36 cellular contexts compared by ENCODE assay signal in genomic region chr3:150194957-150195356, GRCh38.
"Had no signal": no experiment of that assay in that cellular context is flagged by ENCODE, and none has a peak within 500 bp of the region (broad histone marks: within the 10 kb centered on the region; RNA-seq: fewer than 3 reads in every experiment).

No MANE protein-coding gene starts in this region.

- FAIRE-seq: astrocyte, colon had no signal

- H3K27ac Mint-ChIP-seq: activated CD4-positive, alpha-beta memory T cell treated with anti-CD3 and anti-CD28 coated beads for 36 hours; activated CD4-positive, alpha-beta T cell treated with anti-CD3 and anti-CD28 coated beads for 36 hours; activated CD8-positive, alpha-beta T cell treated with anti-CD3 and anti-CD28 coated beads for 36 hours; activated naive CD4-positive, alpha-beta T cell treated with anti-CD3 and anti-CD28 coated beads for 36 hours; activated naive CD8-positive, alpha-beta T cell treated with anti-CD3 and anti-CD28 coated beads for 36 hours; activated T-cell treated with anti-CD3 and anti-CD28 coated beads, Interleukin-2, amount 50 U/mL, for 72 hours; activated T-helper 1 cell treated with anti-CD3 and anti-CD28 coated beads, Interleukin-12 subunit alpha, Interleukin-12 subunit beta, Interleukin-2, Interleukin-4 antibody, amounts not matched to agents 30 ng/mL and 10 ng/mL and 1 ng/mL, durations not matched to agents 14 hours and 24 hours and 36 hours; activated T-helper 17 cell treated with anti-CD3 and anti-CD28 coated beads, Interleukin-2, amount 50 U/mL, for 72 hours; T-helper 1 cell treated with Interleukin-12 subunit alpha and Interleukin-12 subunit beta and Interleukin-4 antibody, amounts not matched to agents 30 μg/mL and 1 μg/mL, for 36 hours; T-helper 2 cell treated with Interferon-gamma antibody and Interleukin-4, amounts not matched to agents 5 μg/mL and 100 μg/mL, for 36 hours had no signal

- H3K4me3 Mint-ChIP-seq: activated CD4-positive, alpha-beta memory T cell treated with anti-CD3 and anti-CD28 coated beads for 36 hours; activated CD4-positive, alpha-beta T cell treated with anti-CD3 and anti-CD28 coated beads for 36 hours; activated CD8-positive, alpha-beta T cell treated with anti-CD3 and anti-CD28 coated beads for 36 hours; activated naive CD4-positive, alpha-beta T cell treated with anti-CD3 and anti-CD28 coated beads for 36 hours; activated naive CD8-positive, alpha-beta T cell treated with anti-CD3 and anti-CD28 coated beads for 36 hours; activated T-cell treated with anti-CD3 and anti-CD28 coated beads, Interleukin-2, amount 50 U/mL, for 4 hours; activated T-cell treated with anti-CD3 and anti-CD28 coated beads, Interleukin-2, amount 50 U/mL, for 72 hours; activated T-helper 1 cell treated with anti-CD3 and anti-CD28 coated beads, Interleukin-12 subunit alpha, Interleukin-12 subunit beta, Interleukin-2, Interleukin-4 antibody, amounts not matched to agents 30 ng/mL and 10 ng/mL and 1 ng/mL, durations not matched to agents 14 hours and 24 hours and 36 hours; activated T-helper 17 cell treated with anti-CD3 and anti-CD28 coated beads, Interleukin-2, amount 50 U/mL, for 72 hours; T-helper 1 cell treated with Interleukin-12 subunit alpha and Interleukin-12 subunit beta and Interleukin-4 antibody, amounts not matched to agents 30 μg/mL and 1 μg/mL, for 36 hours; T-helper 2 cell treated with Interferon-gamma antibody and Interleukin-4, amounts not matched to agents 5 μg/mL and 100 μg/mL, for 36 hours had no signal

- H3K4me3 ChIP-seq: adrenal gland, body of pancreas, breast epithelium had no signal

- H3K4me1 ChIP-seq: adrenal gland, body of pancreas, breast epithelium had no signal

- H3K9me3 Mint-ChIP-seq: activated CD4-positive, alpha-beta memory T cell treated with anti-CD3 and anti-CD28 coated beads for 36 hours; activated CD8-positive, alpha-beta T cell treated with anti-CD3 and anti-CD28 coated beads for 36 hours; activated naive CD4-positive, alpha-beta T cell treated with anti-CD3 and anti-CD28 coated beads for 36 hours; activated T-helper 1 cell treated with anti-CD3 and anti-CD28 coated beads, Interleukin-12 subunit alpha, Interleukin-12 subunit beta, Interleukin-2, Interleukin-4 antibody, amounts not matched to agents 30 ng/mL and 10 ng/mL and 1 ng/mL, durations not matched to agents 14 hours and 24 hours and 36 hours; activated T-helper 17 cell treated with anti-CD3 and anti-CD28 coated beads, Interleukin-2, amount 50 U/mL, for 72 hours; T-helper 1 cell treated with Interleukin-12 subunit alpha and Interleukin-12 subunit beta and Interleukin-4 antibody, amounts not matched to agents 30 μg/mL and 1 μg/mL, for 36 hours; T-helper 2 cell treated with Interferon-gamma antibody and Interleukin-4, amounts not matched to agents 5 μg/mL and 100 μg/mL, for 36 hours had no signal

- H3K27ac ChIP-seq: adrenal gland, body of pancreas, brain microvascular endothelial cell, breast epithelium had no signal

- H3K36me3 Mint-ChIP-seq: activated CD4-positive, alpha-beta memory T cell treated with anti-CD3 and anti-CD28 coated beads for 36 hours; activated naive CD4-positive, alpha-beta T cell treated with anti-CD3 and anti-CD28 coated beads, Interleukin-2, amount 50 U/mL, for 72 hours; activated naive CD8-positive, alpha-beta T cell treated with anti-CD3 and anti-CD28 coated beads for 36 hours had no signal

- H3K4me1 Mint-ChIP-seq: activated CD4-positive, alpha-beta T cell treated with anti-CD3 and anti-CD28 coated beads for 36 hours; activated naive CD8-positive, alpha-beta T cell treated with anti-CD3 and anti-CD28 coated beads for 36 hours; activated T-helper 17 cell treated with anti-CD3 and anti-CD28 coated beads, Interleukin-2, amount 50 U/mL, for 72 hours had no signal

- H3K36me3 ChIP-seq: adrenal gland, brain microvascular endothelial cell, breast epithelium had no signal

- H3K9me3 ChIP-seq: breast epithelium had no signal

- ATAC-seq: activated CD4-positive, alpha-beta T cell treated with anti-CD3 and anti-CD28 coated beads for 36 hours; activated CD4-positive, CD25-positive, alpha-beta regulatory T cell treated with anti-CD3 and anti-CD28 coated beads, Interleukin-2, amount 50 U/mL, for 24 hours; activated CD8-positive, alpha-beta T cell treated with anti-CD3 and anti-CD28 coated beads for 36 hours; activated naive CD4-positive, alpha-beta T cell treated with anti-CD3 and anti-CD28 coated beads, Interleukin-2, amount 50 U/mL, for 72 hours; activated T-cell treated with anti-CD3 and anti-CD28 coated beads, Interleukin-2, amount 50 U/mL, for 4 hours; activated T-cell treated with anti-CD3 and anti-CD28 coated beads, Interleukin-2, amount 50 U/mL, for 72 hours; activated T-helper 17 cell treated with anti-CD3 and anti-CD28 coated beads, Interleukin-2, amount 50 U/mL, for 72 hours; body of pancreas had no signal

- DNase-seq: activated CD4-positive, alpha-beta memory T cell treated with anti-CD3 and anti-CD28 coated beads for 36 hours; activated CD4-positive, alpha-beta T cell treated with anti-CD3 and anti-CD28 coated beads for 1 hour; activated CD4-positive, alpha-beta T cell treated with anti-CD3 and anti-CD28 coated beads for 36 hours; activated CD4-positive, alpha-beta T cell treated with anti-CD3 and anti-CD28 coated beads for 48 hours; activated CD4-positive, alpha-beta T cell treated with anti-CD3 and anti-CD28 coated beads, Interleukin-2, amount 50 U/mL, for 1 hour; activated CD4-positive, alpha-beta T cell treated with anti-CD3 and anti-CD28 coated beads, Interleukin-2, amount 50 U/mL, for 4 hours; activated CD4-positive, CD25-positive, alpha-beta regulatory T cell; activated CD8-positive, alpha-beta memory T cell treated with anti-CD3 and anti-CD28 coated beads, Interleukin-2, amount 50 U/mL, for 4 hours; activated CD8-positive, alpha-beta T cell treated with anti-CD3 and anti-CD28 coated beads for 36 hours; activated effector memory CD4-positive, alpha-beta T cell treated with anti-CD3 and anti-CD28 coated beads, Interleukin-2, amount 50 U/mL, for 16 hours; activated gamma-delta T cell treated with Interleukin-2 at 50 U/mL for 16 hours; activated naive CD4-positive, alpha-beta T cell; activated naive CD4-positive, alpha-beta T cell treated with anti-CD3 and anti-CD28 coated beads for 36 hours; activated naive CD4-positive, alpha-beta T cell treated with anti-CD3 and anti-CD28 coated beads, Interleukin-2, amount 50 U/mL, for 16 hours; activated naive CD8-positive, alpha-beta T cell treated with anti-CD3 and anti-CD28 coated beads for 36 hours; activated T-cell treated with anti-CD3 and anti-CD28 coated beads for 4 hours; activated T-cell treated with anti-CD3 and anti-CD28 coated beads, Interleukin-2, amount 50 U/mL, for 1 hour; activated T-cell treated with anti-CD3 and anti-CD28 coated beads, Interleukin-2, amount 50 U/mL, for 4 hours; activated T-cell treated with anti-CD3 and anti-CD28 coated beads, Interleukin-2, amount 50 U/mL, for 72 hours; adrenal gland; amniotic stem cell; aorta; body of pancreas; brain microvascular endothelial cell; central memory CD4-positive, alpha-beta T cell; T-helper 2 cell; T-helper 9 cell had no signal

- H3K27me3 ChIP-seq: adrenal gland, body of pancreas, brain microvascular endothelial cell, breast epithelium had no signal
